ENCODE assay signal across 11 cellular contexts in the genomic region with DNA sequence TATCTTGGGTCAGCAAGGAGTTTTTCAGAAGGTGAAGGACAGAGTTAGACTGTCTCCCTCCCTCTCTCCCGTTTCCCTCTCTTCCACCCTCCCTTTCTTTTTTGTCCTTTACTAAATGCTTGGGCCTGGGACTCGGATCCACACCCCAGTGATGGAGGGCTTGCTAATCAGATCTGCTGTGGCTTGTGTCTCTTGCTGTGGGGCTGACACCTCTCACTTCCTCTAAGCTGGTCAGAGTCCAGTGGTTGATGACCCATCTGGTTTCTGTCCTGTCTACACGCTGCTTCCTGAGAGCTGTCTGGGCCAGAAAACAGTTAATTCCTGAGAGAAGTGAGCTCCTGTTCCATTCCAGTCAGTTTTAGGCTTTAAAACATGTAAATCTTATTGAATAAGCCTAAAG. TPM values are rescaled to one million over a fixed set of nuclear protein-coding genes. Genes with fewer than 3 reads are reported as not detected.
DNase-seq lines count a peak whose midpoint lies in the region; TF ChIP-seq lines count a peak whose summit lies in the region.
"Had no signal": no experiment of that assay in that cellular context is flagged by ENCODE, and none has a peak within 500 bp of the region (broad histone marks: within the 10 kb centered on the region; RNA-seq: fewer than 3 reads in every experiment).

No MANE protein-coding gene starts in this region.

- H3K4me1 ChIP-seq in sigmoid colon, result peaks cover 0 to 54% (median 26%) of the 10 kb centered on the region in 4 donors

- TF ChIP-seq CTCF in GM10266 (IDR thresholded peaks at IDR 0.05; ENCODE audit: control insufficient read depth, insufficient read depth, low read depth, missing control alignments) (no peak), epithelial cell of esophagus (IDR thresholded peaks at IDR 0.05; ENCODE audit: insufficient read depth, low read depth, low read length, missing control alignments) (no peak), sigmoid colon (IDR thresholded peaks at IDR 0.05) (no peak)

- H3K4me3 ChIP-seq in epithelial cell of esophagus (ENCODE audit: low read length) (peak overlapping the region; percentile 92), sigmoid colon (peak overlapping the region in 1 of 4 donors; percentile 35)
- H3K4me3 ChIP-seq: adrenal gland had no signal

- H3K9me3 ChIP-seq in sigmoid colon, result no peaks in the 10 kb centered on the region
- H3K9me3 ChIP-seq: adrenal gland had no signal

- TF ChIP-seq POLR2A in sigmoid colon (IDR thresholded peaks at IDR 0.05), result no peak

- H3K36me3 ChIP-seq in sigmoid colon, result peaks cover 0 to 13% (median 2%) of the 10 kb centered on the region in 4 donors

- intact Hi-C loops in sigmoid colon (cut with DNase I), result no loop called here

- 73 to 85% methylated on average over 3 of the region's 3 CpGs for WGBS in sigmoid colon, 2 donors

- H3K27ac ChIP-seq in sigmoid colon, result peak overlapping the region; percentile 74 to 88 (median 82)

- DNase-seq in GM10266 (ENCODE audit: extremely low spot score), result peak; percentile 52
- peak; percentile 21 for DNase-seq in OCI-M1 (lab: John Stamatoyannopoulos, UW)
- DNase-seq in epithelial cell of esophagus (ENCODE audit: low read depth), result peak; percentile 40
- DNase-seq in sigmoid colon, result no peak
- no peak for DNase-seq in NCI-H2081 (lab: John Stamatoyannopoulos, UW)
- no peak for DNase-seq in 8988T
- DNase-seq in RPMI8226, result no peak
- DNase-seq in DMS114 treated with DMSO at 0.1 percent for 48 hours (lab: John Stamatoyannopoulos, UW; ENCODE audit: unreplicated experiment), result no peak
- DNase-seq: adrenal gland, EL, NCI-H2171 had no signal

- no peaks in the 10 kb centered on the region for H3K27me3 ChIP-seq in sigmoid colon
- H3K27me3 ChIP-seq: adrenal gland had no signal

- no peak for TF ChIP-seq EP300 in sigmoid colon (IDR thresholded peaks at IDR 0.05)

RNA-seq across cellular contexts. Expression of gene TRAK1, which starts 0.8 kb away (rescaled TPM):
- total RNA-seq in sigmoid colon, result 10 to 100 TPM; 17.6 to 42.7 (median 27.2) TPM
- polyA plus RNA-seq in sigmoid colon, result 10 to 100 TPM; 31.8 to 39.5 (median 37.9) TPM

Comparison
In these comparisons a context has a peak if more than half of its experiments do, and no peak if none do; other contexts are left out.
1. DNase-seq: peak in GM10266 (single experiment), OCI-M1 (single experiment) and epithelial cell of esophagus (single experiment); none in sigmoid colon (single experiment), NCI-H2081 (0 of 2), 8988T (single experiment), RPMI8226 (single experiment) and DMS114 treated with DMSO at 0.1 percent for 48 hours (single experiment).